1 cellular context compared by ENCODE assay signal in genomic region chr22:50141891-50142363, GRCh38.
TF ChIP-seq lines count a peak whose summit lies in the region.

No MANE protein-coding gene starts in this region.

TF ChIP-seq in GM23338, 12 proteins besides CTCF, POLR2A, EP300 and RAD21 (continued from another document):
- TF ChIP-seq, protein P1, sequence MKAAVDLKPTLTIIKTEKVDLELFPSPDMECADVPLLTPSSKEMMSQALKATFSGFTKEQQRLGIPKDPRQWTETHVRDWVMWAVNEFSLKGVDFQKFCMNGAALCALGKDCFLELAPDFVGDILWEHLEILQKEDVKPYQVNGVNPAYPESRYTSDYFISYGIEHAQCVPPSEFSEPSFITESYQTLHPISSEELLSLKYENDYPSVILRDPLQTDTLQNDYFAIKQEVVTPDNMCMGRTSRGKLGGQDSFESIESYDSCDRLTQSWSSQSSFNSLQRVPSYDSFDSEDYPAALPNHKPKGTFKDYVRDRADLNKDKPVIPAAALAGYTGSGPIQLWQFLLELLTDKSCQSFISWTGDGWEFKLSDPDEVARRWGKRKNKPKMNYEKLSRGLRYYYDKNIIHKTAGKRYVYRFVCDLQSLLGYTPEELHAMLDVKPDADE (IDR thresholded peaks at IDR 0.05) = no peak
- TF ChIP-seq, protein P2, sequence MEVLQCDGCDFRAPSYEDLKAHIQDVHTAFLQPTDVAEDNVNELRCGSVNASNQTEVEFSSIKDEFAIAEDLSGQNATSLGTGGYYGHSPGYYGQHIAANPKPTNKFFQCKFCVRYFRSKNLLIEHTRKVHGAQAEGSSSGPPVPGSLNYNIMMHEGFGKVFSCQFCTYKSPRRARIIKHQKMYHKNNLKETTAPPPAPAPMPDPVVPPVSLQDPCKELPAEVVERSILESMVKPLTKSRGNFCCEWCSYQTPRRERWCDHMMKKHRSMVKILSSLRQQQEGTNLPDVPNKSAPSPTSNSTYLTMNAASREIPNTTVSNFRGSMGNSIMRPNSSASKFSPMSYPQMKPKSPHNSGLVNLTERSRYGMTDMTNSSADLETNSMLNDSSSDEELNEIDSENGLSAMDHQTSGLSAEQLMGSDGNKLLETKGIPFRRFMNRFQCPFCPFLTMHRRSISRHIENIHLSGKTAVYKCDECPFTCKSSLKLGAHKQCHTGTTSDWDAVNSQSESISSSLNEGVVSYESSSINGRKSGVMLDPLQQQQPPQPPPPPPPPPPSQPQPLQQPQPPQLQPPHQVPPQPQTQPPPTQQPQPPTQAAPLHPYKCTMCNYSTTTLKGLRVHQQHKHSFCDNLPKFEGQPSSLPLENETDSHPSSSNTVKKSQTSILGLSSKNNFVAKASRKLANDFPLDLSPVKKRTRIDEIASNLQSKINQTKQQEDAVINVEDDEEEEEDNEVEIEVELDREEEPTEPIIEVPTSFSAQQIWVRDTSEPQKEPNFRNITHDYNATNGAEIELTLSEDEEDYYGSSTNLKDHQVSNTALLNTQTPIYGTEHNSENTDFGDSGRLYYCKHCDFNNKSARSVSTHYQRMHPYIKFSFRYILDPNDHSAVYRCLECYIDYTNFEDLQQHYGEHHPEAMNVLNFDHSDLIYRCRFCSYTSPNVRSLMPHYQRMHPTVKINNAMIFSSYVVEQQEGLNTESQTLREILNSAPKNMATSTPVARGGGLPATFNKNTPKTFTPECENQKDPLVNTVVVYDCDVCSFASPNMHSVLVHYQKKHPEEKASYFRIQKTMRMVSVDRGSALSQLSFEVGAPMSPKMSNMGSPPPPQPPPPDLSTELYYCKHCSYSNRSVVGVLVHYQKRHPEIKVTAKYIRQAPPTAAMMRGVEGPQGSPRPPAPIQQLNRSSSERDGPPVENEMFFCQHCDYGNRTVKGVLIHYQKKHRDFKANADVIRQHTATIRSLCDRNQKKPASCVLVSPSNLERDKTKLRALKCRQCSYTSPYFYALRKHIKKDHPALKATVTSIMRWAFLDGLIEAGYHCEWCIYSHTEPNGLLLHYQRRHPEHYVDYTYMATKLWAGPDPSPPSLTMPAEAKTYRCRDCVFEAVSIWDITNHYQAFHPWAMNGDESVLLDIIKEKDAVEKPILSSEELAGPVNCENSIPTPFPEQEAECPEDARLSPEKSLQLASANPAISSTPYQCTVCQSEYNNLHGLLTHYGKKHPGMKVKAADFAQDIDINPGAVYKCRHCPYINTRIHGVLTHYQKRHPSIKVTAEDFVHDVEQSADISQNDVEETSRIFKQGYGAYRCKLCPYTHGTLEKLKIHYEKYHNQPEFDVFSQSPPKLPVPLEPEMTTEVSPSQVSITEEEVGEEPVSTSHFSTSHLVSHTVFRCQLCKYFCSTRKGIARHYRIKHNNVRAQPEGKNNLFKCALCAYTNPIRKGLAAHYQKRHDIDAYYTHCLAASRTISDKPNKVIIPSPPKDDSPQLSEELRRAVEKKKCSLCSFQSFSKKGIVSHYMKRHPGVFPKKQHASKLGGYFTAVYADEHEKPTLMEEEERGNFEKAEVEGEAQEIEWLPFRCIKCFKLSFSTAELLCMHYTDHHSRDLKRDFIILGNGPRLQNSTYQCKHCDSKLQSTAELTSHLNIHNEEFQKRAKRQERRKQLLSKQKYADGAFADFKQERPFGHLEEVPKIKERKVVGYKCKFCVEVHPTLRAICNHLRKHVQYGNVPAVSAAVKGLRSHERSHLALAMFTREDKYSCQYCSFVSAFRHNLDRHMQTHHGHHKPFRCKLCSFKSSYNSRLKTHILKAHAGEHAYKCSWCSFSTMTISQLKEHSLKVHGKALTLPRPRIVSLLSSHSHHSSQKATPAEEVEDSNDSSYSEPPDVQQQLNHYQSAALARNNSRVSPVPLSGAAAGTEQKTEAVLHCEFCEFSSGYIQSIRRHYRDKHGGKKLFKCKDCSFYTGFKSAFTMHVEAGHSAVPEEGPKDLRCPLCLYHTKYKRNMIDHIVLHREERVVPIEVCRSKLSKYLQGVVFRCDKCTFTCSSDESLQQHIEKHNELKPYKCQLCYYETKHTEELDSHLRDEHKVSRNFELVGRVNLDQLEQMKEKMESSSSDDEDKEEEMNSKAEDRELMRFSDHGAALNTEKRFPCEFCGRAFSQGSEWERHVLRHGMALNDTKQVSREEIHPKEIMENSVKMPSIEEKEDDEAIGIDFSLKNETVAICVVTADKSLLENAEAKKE (CRISPR knock-in tag; IDR thresholded peaks at IDR 0.05) = no peak
- no peak for TF ChIP-seq JUNB (IDR thresholded peaks at IDR 0.05; ENCODE audit: unreplicated experiment)
- no peak for TF ChIP-seq POLR2AphosphoS5 (IDR thresholded peaks at IDR 0.05; ENCODE audit: low read depth)
- no peak for TF ChIP-seq NANOG (IDR thresholded peaks at IDR 0.05; ENCODE audit: borderline replicate concordance)
